ENCODE assay signal across 12 cellular contexts in genomic region chr10:71749396-71749795, GRCh38. TPM values are rescaled to one million over a fixed set of nuclear protein-coding genes. Genes with fewer than 3 reads are reported as not detected.
A peak's percentile ranks its signal among the peaks of the same experiment; 100 is the strongest.
DNase-seq lines count a peak whose midpoint lies in the region; ATAC-seq lines count a peak whose summit lies in the region.
"Had no signal": no experiment of that assay in that cellular context is flagged by ENCODE, and none has a peak within 500 bp of the region (broad histone marks: within the 10 kb centered on the region; RNA-seq: fewer than 3 reads in every experiment).

No MANE protein-coding gene starts in this region.

- peaks cover 30% of the 10 kb centered on the region for H3K4me1 ChIP-seq in adipocyte (ENCODE audit: control insufficient read depth, insufficient read depth, low read length)
- H3K4me1 ChIP-seq: HAP-1 had no signal

- peak overlapping the region; percentile 99 for H3K27ac Mint-ChIP-seq in activated CD4-positive, alpha-beta T cell treated with anti-CD3 and anti-CD28 coated beads for 36 hours
- H3K27ac Mint-ChIP-seq in memory B cell: peak overlapping the region; percentile 91

- no peak overlapping the region for H3K4me3 ChIP-seq in adipocyte (ENCODE audit: low read length)
- H3K4me3 ChIP-seq: cardiac muscle cell, HAP-1 had no signal

- no peaks in the 10 kb centered on the region for H3K9me3 Mint-ChIP-seq in activated CD4-positive, alpha-beta T cell treated with anti-CD3 and anti-CD28 coated beads for 36 hours (ENCODE audit: low read depth)
- peaks cover 2% of the 10 kb centered on the region for H3K9me3 Mint-ChIP-seq in memory B cell

- no peak for DNase-seq in activated CD4-positive, alpha-beta T cell treated with anti-CD3 and anti-CD28 coated beads for 36 hours
- no peak for DNase-seq in activated CD4-positive, alpha-beta T cell treated with anti-CD3 and anti-CD28 coated beads for 48 hours
- DNase-seq in adipocyte (ENCODE audit: low read depth): no peak
- no peak for DNase-seq in memory B cell (ENCODE audit: low spot score in 2 of 2)
- DNase-seq in putamen (ENCODE audit: low spot score): no peak
- no peak for DNase-seq in stimulated activated CD8-positive, alpha-beta memory T cell treated with anti-CD3 and anti-CD28 coated beads, Interleukin-4, amount 100 ng/mL, for 48 hours
- DNase-seq: NCI-H1105 treated with DMSO at 0.1 percent for 48 hours had no signal

- peaks cover 97% of the 10 kb centered on the region for H3K4me1 Mint-ChIP-seq in activated CD4-positive, alpha-beta T cell treated with anti-CD3 and anti-CD28 coated beads for 36 hours
- peaks cover 80% of the 10 kb centered on the region for H3K4me1 Mint-ChIP-seq in memory B cell

- H3K27me3 Mint-ChIP-seq in activated CD4-positive, alpha-beta T cell treated with anti-CD3 and anti-CD28 coated beads for 36 hours: no peaks in the 10 kb centered on the region
- H3K27me3 Mint-ChIP-seq in memory B cell: no peaks in the 10 kb centered on the region

- peak overlapping the region; percentile 68 for H3K4me3 Mint-ChIP-seq in activated CD4-positive, alpha-beta T cell treated with anti-CD3 and anti-CD28 coated beads for 36 hours
- peak overlapping the region; percentile 50 for H3K4me3 Mint-ChIP-seq in memory B cell

- peaks cover 23% of the 10 kb centered on the region for H3K36me3 ChIP-seq in adipocyte (ENCODE audit: control insufficient read depth, insufficient read depth, low read length, severe bottlenecking)
- H3K36me3 ChIP-seq: cardiac muscle cell, HAP-1 had no signal

- peak overlapping the region; percentile 19 for H3K9ac ChIP-seq in adipocyte (ENCODE audit: low read length)

- no peak for ATAC-seq in activated CD4-positive, alpha-beta T cell treated with anti-CD3 and anti-CD28 coated beads for 36 hours
- ATAC-seq in memory B cell (ENCODE audit: low read depth): no peak
- ATAC-seq in HG02571 (IDR thresholded peaks at IDR 0.05; ENCODE audit: unreplicated experiment): no peak

- H3K27ac ChIP-seq in temporal lobe (ENCODE audit: low read depth, low read length): peak overlapping the region; percentile 48
- H3K27ac ChIP-seq: cardiac muscle cell had no signal

- peaks cover 53% of the 10 kb centered on the region for H3K36me3 Mint-ChIP-seq in activated CD4-positive, alpha-beta T cell treated with anti-CD3 and anti-CD28 coated beads for 36 hours (ENCODE audit: low read depth)
- peaks cover 10% of the 10 kb centered on the region for H3K36me3 Mint-ChIP-seq in memory B cell

- H3K27me3 ChIP-seq in adipocyte (replicated peaks; ENCODE audit: control insufficient read depth, insufficient read depth, low read length): no peaks in the 10 kb centered on the region
- H3K27me3 ChIP-seq: cardiac muscle cell had no signal

- H3K9me3 ChIP-seq in adipocyte (ENCODE audit: control insufficient read depth, low read length): no peaks in the 10 kb centered on the region
- H3K9me3 ChIP-seq: HAP-1 had no signal

- intact Hi-C loops in activated CD4-positive, alpha-beta T cell treated with anti-CD3 and anti-CD28 coated beads for 36 hours (cut with DNase I, micrococcal nuclease): loop anchor here in 1 of 2 experiments (2.0 kb wide), 1 partner anchor 19 kb away; no protein-coding TSS in a partner anchor

- CTCF ChIA-PET in activated CD4-positive, alpha-beta T cell treated with anti-CD3 and anti-CD28 coated beads for 36 hours (lab: Charles Lee): interaction anchor here (0.6 to 1.2 kb wide), 10 partner anchors 8 to 532 kb away, joined by 3 to 6 read pairs (median 4); no protein-coding TSS in a partner anchor

- POLR2A ChIA-PET in activated CD4-positive, alpha-beta T cell treated with anti-CD3 and anti-CD28 coated beads for 36 hours (lab: Charles Lee): interaction anchor here (0.5 to 0.8 kb wide), 4 partner anchors 23 to 1583 kb away, joined by 3 to 5 read pairs (median 4); no protein-coding TSS in a partner anchor

RNA-seq across cellular contexts. Expression of gene VSIR, which starts 23.9 kb away (rescaled TPM):
- 100 to 1,000 TPM in 1 of 2 experiments, 10 to 100 TPM in 1; 78.2 to 104 TPM for total RNA-seq in activated CD4-positive, alpha-beta T cell treated with anti-CD3 and anti-CD28 coated beads for 36 hours
- 5.4 TPM for total RNA-seq in temporal lobe

RNA-seq across cellular contexts. Expression of gene C10orf105, which starts 29.8 kb away (rescaled TPM):
- total RNA-seq in activated CD4-positive, alpha-beta T cell treated with anti-CD3 and anti-CD28 coated beads for 36 hours: under 1 TPM; 0.34 to 0.40 TPM
- total RNA-seq in temporal lobe: 0.25 TPM
- total RNA-seq: glomerular endothelial cell had no signal

Comparison
In these comparisons a context has a peak if more than half of its experiments do, and no peak if none do; other contexts are left out.
1. RNA of gene VSIR, which starts 23.9 kb away (total RNA-seq): 78.2 to 104 TPM in activated CD4-positive, alpha-beta T cell treated with anti-CD3 and anti-CD28 coated beads for 36 hours; 5.4 TPM in temporal lobe (single experiment); every median in the first group is over 10 times any median in the second.